Comparison of ENCODE assay signal across 10 cellular contexts in genomic region chr6:79538481-79538971, GRCh38. TPM values are rescaled to one million over a fixed set of nuclear protein-coding genes. Genes with fewer than 3 reads are reported as not detected.
A peak's percentile ranks its signal among the peaks of the same experiment; 100 is the strongest.
DNase-seq lines count a peak whose midpoint lies in the region; ATAC-seq, FAIRE-seq and TF ChIP-seq lines count a peak whose summit lies in the region.
"Had no signal": no experiment of that assay in that cellular context is flagged by ENCODE, and none has a peak within 500 bp of the region (broad histone marks: within the 10 kb centered on the region; RNA-seq: fewer than 3 reads in every experiment).

No MANE protein-coding gene starts in this region.

- TF ChIP-seq POLR2A in K562 (conservative IDR thresholded peaks at IDR 0.05) (no peak), upper lobe of left lung (IDR thresholded peaks at IDR 0.05) (no peak)

- CTCF ChIA-PET in K562 (lab: Yijun Ruan, JAX; ENCODE audit: low intra/inter-chr PET ratio): no interaction called here
- CTCF ChIA-PET in CD4-positive, alpha-beta T cell (lab: Charles Lee): no interaction called here

- H3K9ac ChIP-seq in K562 (ENCODE audit: insufficient read depth in 1 of 2, low read depth in 2 of 2, low read length in 2 of 2): peak overlapping the region; percentile 66 to 78

- H3K79me2 ChIP-seq in K562 (ENCODE audit: control insufficient read depth, insufficient read depth, low read length): peaks cover 42% of the 10 kb centered on the region

- no peaks in the 10 kb centered on the region for H3K9me3 Mint-ChIP-seq in CD4-positive, alpha-beta T cell
- H3K9me3 Mint-ChIP-seq: naive B cell had no signal

- ATAC-seq in K562 (peak; percentile 17), upper lobe of left lung (ENCODE audit: low FRiP score in 2 of 2) (no peak), GM21786 (IDR thresholded peaks at IDR 0.05; ENCODE audit: unreplicated experiment) (no peak), HG03571 (IDR thresholded peaks at IDR 0.05; ENCODE audit: unreplicated experiment) (no peak)
- ATAC-seq in CD4-positive, alpha-beta T cell (ENCODE audit: poor library complexity): no peak

- no peaks in the 10 kb centered on the region for H3K36me3 Mint-ChIP-seq in CD4-positive, alpha-beta T cell (ENCODE audit: low read depth)
- H3K36me3 Mint-ChIP-seq: naive B cell had no signal

- H3K4me3 Mint-ChIP-seq in CD4-positive, alpha-beta T cell: no peak overlapping the region
- H3K4me3 Mint-ChIP-seq: naive B cell had no signal

- H2AFZ ChIP-seq in K562 (ENCODE audit: low read depth, low read length): peak overlapping the region; percentile 94

- DNase-seq in NCI-H2107 treated with DMSO at 0.1 percent for 48 hours (lab: John Stamatoyannopoulos, UW; ENCODE audit: unreplicated experiment) (peak; percentile 50), NCI-H2107 (lab: John Stamatoyannopoulos, UW) (no peak), K562 (ENCODE audit: extremely low read depth in 1 of 4, low spot score in 3 of 4) (peak in 1 of 4 experiments; percentile 42), left kidney (ENCODE audit: low read depth, low spot score) (peak; percentile 16), upper lobe of left lung (no peak)
- no peak for DNase-seq in CD4-positive, alpha-beta T cell
- DNase-seq: naive B cell had no signal

- no peak overlapping the region for H3K27ac Mint-ChIP-seq in CD4-positive, alpha-beta T cell
- H3K27ac Mint-ChIP-seq: naive B cell had no signal

- H3K4me1 ChIP-seq in K562 (replicated peaks in 1 of 2; ENCODE audit: control insufficient read depth in 2 of 2, insufficient read depth in 2 of 2, low read length in 2 of 2) (peaks cover 10 to 19% of the 10 kb centered on the region in 2 experiments; a peak in 4 of 5 replicates), upper lobe of left lung (peaks cover 0 to 9% (median 3%) of the 10 kb centered on the region in 4 donors)

- H3K9me3 ChIP-seq in K562 (replicated peaks; ENCODE audit: control insufficient read depth, insufficient read depth, low read depth, low read length) (no peaks in the 10 kb centered on the region), upper lobe of left lung (no peaks in the 10 kb centered on the region)
- H3K9me3 ChIP-seq in CD4-positive, alpha-beta T cell (ENCODE audit: control insufficient read depth, low read length): no peaks in the 10 kb centered on the region

- H3K9me1 ChIP-seq in K562 (ENCODE audit: control insufficient read depth, insufficient read depth, low read length): no peaks in the 10 kb centered on the region

- TF ChIP-seq RAD21 in K562 (CRISPR knock-in tag; conservative IDR thresholded peaks at IDR 0.05 in 1 of 2, IDR thresholded peaks at IDR 0.05 in 1 of 2): no peak

- TF ChIP-seq EP300 in K562 (IDR thresholded peaks at IDR 0.05; ENCODE audit: low read length): no peak
- no peak for TF ChIP-seq EP300 in upper lobe of left lung (IDR thresholded peaks at IDR 0.05)

- POLR2A ChIA-PET in K562 (lab: Yijun Ruan, JAX): interaction anchor here (0.7 to 2.4 kb wide), 2 partner anchors 15 to 25 kb away, joined by 3 to 6 read pairs; no protein-coding TSS in a partner anchor
- POLR2A ChIA-PET in CD4-positive, alpha-beta T cell (lab: Charles Lee): no interaction called here

- intact Hi-C loops in K562 (cut with micrococcal nuclease): loop anchor here (5.0 kb wide), 2 partner anchors 64 to 461 kb away; partner anchors contain the start of gene PHIP
- intact Hi-C loops in CD4-positive, alpha-beta T cell (cut with DNase I, micrococcal nuclease): loop anchor here (5.0 to 10.0 kb wide), 5 partner anchors 294 to 566 kb away; partner anchors contain the start of genes BCKDHB (in 1 of the 2), PHIP (in 1 of the 2) and TTK (in 1 of the 2)

- H3K27me3 ChIP-seq in K562 (ENCODE audit: control insufficient read depth in 2 of 2, insufficient read depth in 2 of 2, low read length in 2 of 2) (no peaks in the 10 kb centered on the region), upper lobe of left lung (no peaks in the 10 kb centered on the region)
- H3K27me3 ChIP-seq in CD4-positive, alpha-beta T cell (ENCODE audit: control insufficient read depth, insufficient read depth, low read length): no peaks in the 10 kb centered on the region

- TF ChIP-seq CTCF in K562 (IDR thresholded peaks at IDR 0.05 in 2 of 3, conservative IDR thresholded peaks at IDR 0.05 in 1 of 3; ENCODE audit: insufficient read depth in 2 of 3, low read depth in 1 of 3, low read length in 3 of 3): no peak
- no peak for TF ChIP-seq CTCF in upper lobe of left lung (IDR thresholded peaks at IDR 0.05)
- TF ChIP-seq CTCF in CD4-positive, alpha-beta T cell (IDR thresholded peaks at IDR 0.05): no peak

- peak overlapping the region; percentile 86 for H3K4me2 ChIP-seq in K562 (ENCODE audit: insufficient read depth, low read length)

- H3K4me3 ChIP-seq in K562 (peak overlapping the region; percentile 82), upper lobe of left lung (peak overlapping the region in 3 of 4 donors; percentile 82 to 87 (median 84))

- BruUV-seq in K562 (replicated peaks; lab: Mats Ljungman, UMichigan): no TSS peak

- in situ Hi-C loops in K562 (cut with MboI): no loop called here

- no peaks in the 10 kb centered on the region for H3K4me1 Mint-ChIP-seq in CD4-positive, alpha-beta T cell (ENCODE audit: low read depth)
- H3K4me1 Mint-ChIP-seq: naive B cell had no signal

- WGBS in K562 (ENCODE audit: insufficient coverage, low coverage, missing lambda C conversion rate): 3% methylated on average over 7 of the region's 7 CpGs
- 40 to 55% methylated on average over 7 of the region's 7 CpGs for WGBS in upper lobe of left lung, 2 donors

- H3K27ac ChIP-seq in K562 (ENCODE audit: extremely low read depth, low read depth, low read length) (peak overlapping the region; percentile 80), upper lobe of left lung (peak overlapping the region in 3 of 4 donors; percentile 33 to 93 (median 34))
- H3K27ac ChIP-seq in CD4-positive, alpha-beta T cell (ENCODE audit: low read depth, low read length): no peak overlapping the region
- H3K27ac ChIP-seq: C4-2B had no signal

- no peaks in the 10 kb centered on the region for H4K20me1 ChIP-seq in K562 (replicated peaks; ENCODE audit: control insufficient read depth, insufficient read depth, low read length)

- H3K27me3 Mint-ChIP-seq in CD4-positive, alpha-beta T cell: peaks cover 10% of the 10 kb centered on the region

- H3K36me3 ChIP-seq in K562 (ENCODE audit: control insufficient read depth, insufficient read depth, low read length) (peaks cover 8% of the 10 kb centered on the region; the same call in 2 of the 3 replicates), upper lobe of left lung (no peaks in the 10 kb centered on the region)

- peak; percentile 65 for FAIRE-seq in K562 (lab: Jason Lieb, UNC)

TF ChIP-seq in K562, 482 proteins besides CTCF, POLR2A, EP300 and RAD21 (continues in another document):
- no peak for TF ChIP-seq NR1H2 (CRISPR knock-in tag; IDR thresholded peaks at IDR 0.05)
- TF ChIP-seq YY1 (IDR thresholded peaks at IDR 0.05; ENCODE audit: borderline replicate concordance in 1 of 3, control insufficient read depth in 1 of 3, extremely low read depth in 1 of 3, insufficient read depth in 3 of 3, insufficient read length in 1 of 3, insufficient replicate concordance in 2 of 3, low read depth in 1 of 3, low read length in 2 of 3): peak in 1 of 3 experiments; percentile 37
- TF ChIP-seq MED1 (CRISPR knock-in tag; IDR thresholded peaks at IDR 0.05; ENCODE audit: borderline replicate concordance): no peak
- TF ChIP-seq ZNF431 (CRISPR knock-in tag; IDR thresholded peaks at IDR 0.05): no peak
- TF ChIP-seq SREBF2 (CRISPR knock-in tag; IDR thresholded peaks at IDR 0.05): no peak
- no peak for TF ChIP-seq GABPA (tag; conservative IDR thresholded peaks at IDR 0.05; ENCODE audit: low read depth)
- TF ChIP-seq RB1 (IDR thresholded peaks at IDR 0.05; ENCODE audit: low read depth): no peak
- TF ChIP-seq MIER1 (IDR thresholded peaks at IDR 0.05; ENCODE audit: low read depth): no peak
- TF ChIP-seq PBX2 (CRISPR knock-in tag; IDR thresholded peaks at IDR 0.05; ENCODE audit: low read depth): no peak
- no peak for TF ChIP-seq PBX2 (tag; conservative IDR thresholded peaks at IDR 0.05; ENCODE audit: low read depth)

RNA-seq across cellular contexts. Expression of gene LCA5, which starts 1.3 kb away (rescaled TPM):
- total RNA-seq in K562 (2011; cell fraction: chromatin; rRNA removed; ENCODE audit: low replicate concordance): 1.7 and 6.8 TPM in 2 replicates
- 0.67 and 0.79 TPM in 2 replicates for total RNA-seq in K562 (2011; cell fraction: nucleolus; rRNA removed)
- total RNA-seq in K562 (2011; cell fraction: nucleoplasm; rRNA removed): 1.8 and 3.5 TPM in 2 replicates
- total RNA-seq in K562 (2014; rRNA removed) (1.4 TPM in 2 replicates), K562 (2014; rRNA removed; fragmentation: Illumina TruSeq; extraction: Trizol) (3.4 and 4.6 TPM in 2 replicates), K562 (2015; rRNA removed; fragmentation: Illumina TruSeq; extraction: Trizol) (3.0 and 3.2 TPM in 2 replicates), K562 (2021) (2.2 TPM in 2 replicates), upper lobe of left lung (10 to 100 TPM in 1 of 6 donors, 1 to 10 TPM in 5; 2.9 to 16.6 (median 5.1) TPM)
- polyA plus RNA-seq in K562 (2011; rRNA removed) (1.3 and 1.8 TPM in 2 replicates), K562 (2014; fragmentation: Illumina TruSeq; extraction: Trizol) (2.4 and 2.5 TPM in 2 replicates), K562 (2014; fragmentation: Nextera tagmentation; extraction: Ambion mirVana) (1 to 10 TPM; 1.0 to 1.3 TPM), K562 (2014; rRNA removed) (1.2 and 1.7 TPM in 2 replicates)
- polyA plus RNA-seq in K562 (2011; cell fraction: cytosol; rRNA removed): 0.12 and 0.55 TPM in 2 replicates
- 0.88 and 1.3 TPM in 2 replicates for polyA plus RNA-seq in K562 (2011; cell fraction: nucleus; rRNA removed)
- polyA plus RNA-seq in K562 (2012): 1.3 and 1.9 TPM in 2 replicates
- 2.7 and 4.0 TPM in 2 replicates for polyA minus RNA-seq in K562 (2011; rRNA and poly(A)+ RNA removed)
- polyA minus RNA-seq in K562 (2011; cell fraction: cytosol; rRNA and poly(A)+ RNA removed): 1.8 TPM in 2 replicates
- polyA minus RNA-seq in K562 (2011; cell fraction: nucleus; rRNA and poly(A)+ RNA removed): 2.0 and 3.8 TPM in 2 replicates
- not detected for total RNA-seq in CD4-positive, alpha-beta T cell

Comparison
In these comparisons a context has a peak if more than half of its experiments do, and no peak if none do; other contexts are left out.
1. DNase-seq: peak in NCI-H2107 treated with DMSO at 0.1 percent for 48 hours (single experiment) and left kidney (single experiment); none in NCI-H2107 (single experiment), upper lobe of left lung (0 of 2) and CD4-positive, alpha-beta T cell (0 of 10).